1 cellular context compared by ENCODE assay signal in genomic region chr3:13655074-13655913, GRCh38.
TF ChIP-seq lines count a peak whose summit lies in the region.

No MANE protein-coding gene starts in this region.

TF ChIP-seq in endothelial cell of umbilical vein, 7 proteins besides CTCF, POLR2A, EP300 and RAD21 (continued from another document):
- TF ChIP-seq FOS (IDR thresholded peaks at IDR 0.05; ENCODE audit: borderline replicate concordance, insufficient read depth, low read length): no peak
